In genomic region chr4:185039508-185040273, GRCh38 we compare ENCODE assay signal across 8 cellular contexts. TPM values are rescaled to one million over a fixed set of nuclear protein-coding genes. Genes with fewer than 3 reads are reported as not detected.
DNase-seq lines count a peak whose midpoint lies in the region; ATAC-seq and TF ChIP-seq lines count a peak whose summit lies in the region.

No MANE protein-coding gene starts in this region.

- no peaks in the 10 kb centered on the region for H3K9me2 ChIP-seq in OCI-LY1 (ENCODE audit: low read depth, low read length)

- H3K9me3 Mint-ChIP-seq in osteocyte (ENCODE audit: unreplicated experiment): no peaks in the 10 kb centered on the region

- H3K4me3 Mint-ChIP-seq in osteocyte (ENCODE audit: unreplicated experiment): peak overlapping the region; percentile 50

- no peaks in the 10 kb centered on the region for H3K4me1 ChIP-seq in BLaER1
- peaks cover 4% of the 10 kb centered on the region for H3K4me1 ChIP-seq in OCI-LY1 (ENCODE audit: insufficient read depth, low read length, severe bottlenecking)

- H3K9ac ChIP-seq in BLaER1 (no peak overlapping the region), OCI-LY1 (ENCODE audit: low read length) (no peak overlapping the region)

- H3K27me3 ChIP-seq in BLaER1 (no peaks in the 10 kb centered on the region), OCI-LY1 (ENCODE audit: insufficient read depth, low read length) (peaks cover 9% of the 10 kb centered on the region; the same call in 1 of the 2 replicates)

- H3K27me3 Mint-ChIP-seq in osteocyte (ENCODE audit: unreplicated experiment): peaks cover 46% of the 10 kb centered on the region

- H3K36me3 ChIP-seq in BLaER1: no peaks in the 10 kb centered on the region
- no peaks in the 10 kb centered on the region; the same call in 1 of the 2 replicates for H3K36me3 ChIP-seq in OCI-LY1 (ENCODE audit: insufficient read depth, low read length)

- peak; percentile 82 for ATAC-seq in GM18907 (IDR thresholded peaks at IDR 0.05; ENCODE audit: unreplicated experiment)
- ATAC-seq in HG03457 (IDR thresholded peaks at IDR 0.05; ENCODE audit: unreplicated experiment): peak; percentile 65
- ATAC-seq in GM21825 (IDR thresholded peaks at IDR 0.05; ENCODE audit: unreplicated experiment): no peak

- H3K4me2 ChIP-seq in BLaER1 (peak overlapping the region; percentile 45), OCI-LY1 (ENCODE audit: low read length) (peak overlapping the region; percentile 31)

- peak; percentile 50 to 53 for DNase-seq in activated T-cell treated with anti-CD3 and anti-CD28 coated beads, Interleukin-2, amount 50 U/mL, for 48 hours
- peak; percentile 81 for DNase-seq in fibroblast of pulmonary artery (ENCODE audit: low read depth)
- DNase-seq in osteocyte (ENCODE audit: extremely low spot score, unreplicated experiment): no peak

- H3K9me3 ChIP-seq in BLaER1 (peaks cover 13% of the 10 kb centered on the region; the same call in 1 of the 2 replicates), OCI-LY1 (ENCODE audit: low read length) (no peaks in the 10 kb centered on the region)

- H4K20me1 ChIP-seq in BLaER1 (no peaks in the 10 kb centered on the region), OCI-LY1 (ENCODE audit: insufficient read depth, low read length) (no peaks in the 10 kb centered on the region)

- H3K4me1 Mint-ChIP-seq in osteocyte (ENCODE audit: unreplicated experiment): peaks cover 4% of the 10 kb centered on the region

- H3K4me3 ChIP-seq in BLaER1 (no peak overlapping the region), OCI-LY1 (ENCODE audit: low read depth, low read length, poor library complexity, severe bottlenecking) (no peak overlapping the region), fibroblast of pulmonary artery (replicated peaks; ENCODE audit: low read depth, low read length) (peak overlapping the region; percentile 33)

- H3K36me3 Mint-ChIP-seq in osteocyte (ENCODE audit: unreplicated experiment): no peaks in the 10 kb centered on the region

- H3K27ac ChIP-seq in BLaER1: no peak overlapping the region
- no peak overlapping the region for H3K27ac ChIP-seq in OCI-LY1 (ENCODE audit: low read depth, low read length, poor library complexity, severe bottlenecking)

- H3F3A ChIP-seq in OCI-LY1 (ENCODE audit: insufficient read depth, low read length): no peaks in the 10 kb centered on the region

- H3K79me2 ChIP-seq in OCI-LY1 (ENCODE audit: insufficient read depth, low read length): no peaks in the 10 kb centered on the region

- TF ChIP-seq CTCF in OCI-LY1 (IDR thresholded peaks at IDR 0.05; ENCODE audit: low read length): peak; percentile 89
- TF ChIP-seq CTCF in fibroblast of pulmonary artery (IDR thresholded peaks at IDR 0.05; ENCODE audit: low read length, missing control alignments): peak; percentile 85
- TF ChIP-seq CTCF in osteocyte (IDR thresholded peaks at IDR 0.05): peak; percentile 87

- no peak overlapping the region for H3K27ac Mint-ChIP-seq in osteocyte (ENCODE audit: unreplicated experiment)

- H2AFZ ChIP-seq in OCI-LY1 (ENCODE audit: low read length): no peak overlapping the region

RNA-seq across cellular contexts. Expression of gene HELT, which starts 21.4 kb away (rescaled TPM):
- total RNA-seq in osteocyte: not detected in 2 replicates
